19 cellular contexts compared by ENCODE assay signal in the genomic region with DNA sequence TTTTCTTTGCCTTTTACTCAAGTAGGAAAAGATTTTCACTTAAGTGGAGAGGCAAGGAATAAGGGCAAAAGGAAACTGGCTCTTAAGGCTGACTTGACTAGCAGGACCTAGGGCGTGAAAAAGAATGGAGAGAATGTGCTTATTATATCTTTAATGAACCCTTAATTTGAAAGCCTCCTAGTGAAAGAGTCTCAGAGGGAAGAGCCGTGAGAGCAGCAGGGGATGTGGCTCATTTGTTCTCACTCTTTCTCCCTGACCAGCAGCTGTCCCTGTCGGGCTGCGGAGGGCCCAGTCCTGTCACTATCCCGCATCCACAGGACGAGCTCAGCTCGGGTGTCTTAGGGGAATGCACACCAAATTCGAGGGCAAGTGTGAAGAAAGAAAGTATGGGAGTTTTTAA.
DNase-seq lines count a peak whose midpoint lies in the region; ATAC-seq and TF ChIP-seq lines count a peak whose summit lies in the region.
"Had no signal": no experiment of that assay in that cellular context is flagged by ENCODE, and none has a peak within 500 bp of the region (broad histone marks: within the 10 kb centered on the region; RNA-seq: fewer than 3 reads in every experiment).

No MANE protein-coding gene starts in this region.

- in situ Hi-C loops in G401 (cut with HindIII; ENCODE audit: low sequenced_read_pairs): no loop called here

- 54 to 58% methylated on average over 7 of the region's 8 CpGs for WGBS in gastroesophageal sphincter (ENCODE audit: low coverage in 1 of 2), 2 donors

- no peak for TF ChIP-seq POLR2A in gastroesophageal sphincter (IDR thresholded peaks at IDR 0.05)

- intact Hi-C loops in Right ventricle myocardium superior (cut with DNase I): no loop called here
- intact Hi-C loops in Right ventricle myocardium inferior (cut with DNase I): no loop called here
- intact Hi-C loops in upper lobe of right lung (cut with DNase I): no loop called here

- TF ChIP-seq CTCF in upper lobe of right lung (IDR thresholded peaks at IDR 0.05) (no peak), gastroesophageal sphincter (IDR thresholded peaks at IDR 0.05) (no peak)

- DNase-seq in Right ventricle myocardium superior: no peak
- no peak for DNase-seq in Right ventricle myocardium inferior (ENCODE audit: missing footprints)
- peak; percentile 10 for DNase-seq in globus pallidus (ENCODE audit: low spot score)
- DNase-seq in upper lobe of right lung: no peak
- no peak for DNase-seq in central memory CD4-positive, alpha-beta T cell
- DNase-seq in G401 (ENCODE audit: low spot score): no peak
- DNase-seq: activated naive CD4-positive, alpha-beta T cell treated with Interleukin-2 at 50 U/mL for 16 hours; activated T-cell treated with anti-CD3 and anti-CD28 coated beads for 4 hours; aorta; cortex of kidney; HCEC 1CT; Karpas-422; NCI-H1436; NCI-H2227 treated with DMSO at 0.1 percent for 48 hours; T-cell; thyroid gland had no signal

- no peak for TF ChIP-seq EP300 in gastroesophageal sphincter (IDR thresholded peaks at IDR 0.05)

- no peak overlapping the region for H3K4me3 ChIP-seq in muscle layer of duodenum (ENCODE audit: low read depth in 1 of 2, low read length in 2 of 2)
- H3K4me3 ChIP-seq in upper lobe of right lung: no peak overlapping the region
- no peak overlapping the region for H3K4me3 ChIP-seq in gastroesophageal sphincter
- H3K4me3 ChIP-seq: BLaER1, thyroid gland had no signal

- peaks cover 0 to 6% of the 10 kb centered on the region in 2 donors for H3K4me1 ChIP-seq in muscle layer of duodenum (ENCODE audit: control insufficient read depth in 1 of 2, insufficient read depth in 2 of 2, low read length in 2 of 2)
- H3K4me1 ChIP-seq in upper lobe of right lung: no peaks in the 10 kb centered on the region
- peaks cover 2 to 55% (median 10%) of the 10 kb centered on the region in 3 donors for H3K4me1 ChIP-seq in gastroesophageal sphincter
- H3K4me1 ChIP-seq: BLaER1, thyroid gland had no signal

- H3K36me3 ChIP-seq in muscle layer of duodenum (ENCODE audit: control insufficient read depth in 1 of 2, insufficient read depth in 2 of 2, low read length in 2 of 2) (no peaks in the 10 kb centered on the region), upper lobe of right lung (no peaks in the 10 kb centered on the region), gastroesophageal sphincter (no peaks in the 10 kb centered on the region)
- H3K36me3 ChIP-seq: BLaER1, thyroid gland had no signal

- ATAC-seq in Right ventricle myocardium superior (ENCODE audit: poor library complexity) (peak; percentile 24), Right ventricle myocardium inferior (no peak), upper lobe of right lung (peak; percentile 61), gastroesophageal sphincter (no peak)
- ATAC-seq: T-cell had no signal

- H3K27me3 ChIP-seq in muscle layer of duodenum (ENCODE audit: low read depth, low read length) (no peaks in the 10 kb centered on the region), upper lobe of right lung (no peaks in the 10 kb centered on the region), gastroesophageal sphincter (no peaks in the 10 kb centered on the region)
- H3K27me3 ChIP-seq: BLaER1, thyroid gland had no signal

- peak overlapping the region; percentile 51 for H3K27ac ChIP-seq in muscle layer of duodenum (ENCODE audit: low read length)
- H3K27ac ChIP-seq in upper lobe of right lung: no peak overlapping the region
- H3K27ac ChIP-seq in gastroesophageal sphincter: peak overlapping the region in 2 of 4 donors; percentile 58 to 61
- H3K27ac ChIP-seq: BLaER1, thyroid gland had no signal

- H3K9me3 ChIP-seq in muscle layer of duodenum (ENCODE audit: control insufficient read depth in 1 of 2, low read length in 2 of 2): no peaks in the 10 kb centered on the region
- H3K9me3 ChIP-seq in upper lobe of right lung: no peaks in the 10 kb centered on the region
- no peaks in the 10 kb centered on the region for H3K9me3 ChIP-seq in gastroesophageal sphincter
- H3K9me3 ChIP-seq: thyroid gland had no signal

Comparison
In these comparisons a context has a peak if more than half of its experiments do, and no peak if none do; other contexts are left out.
1. ATAC-seq: peak in Right ventricle myocardium superior (single experiment) and upper lobe of right lung (single experiment); none in Right ventricle myocardium inferior (single experiment) and gastroesophageal sphincter (single experiment).